ENCODE assay signal across 1 cellular context in genomic region chr9:95875305-95876137, GRCh38.
TF ChIP-seq lines count a peak whose summit lies in the region.

A gene with protein sequence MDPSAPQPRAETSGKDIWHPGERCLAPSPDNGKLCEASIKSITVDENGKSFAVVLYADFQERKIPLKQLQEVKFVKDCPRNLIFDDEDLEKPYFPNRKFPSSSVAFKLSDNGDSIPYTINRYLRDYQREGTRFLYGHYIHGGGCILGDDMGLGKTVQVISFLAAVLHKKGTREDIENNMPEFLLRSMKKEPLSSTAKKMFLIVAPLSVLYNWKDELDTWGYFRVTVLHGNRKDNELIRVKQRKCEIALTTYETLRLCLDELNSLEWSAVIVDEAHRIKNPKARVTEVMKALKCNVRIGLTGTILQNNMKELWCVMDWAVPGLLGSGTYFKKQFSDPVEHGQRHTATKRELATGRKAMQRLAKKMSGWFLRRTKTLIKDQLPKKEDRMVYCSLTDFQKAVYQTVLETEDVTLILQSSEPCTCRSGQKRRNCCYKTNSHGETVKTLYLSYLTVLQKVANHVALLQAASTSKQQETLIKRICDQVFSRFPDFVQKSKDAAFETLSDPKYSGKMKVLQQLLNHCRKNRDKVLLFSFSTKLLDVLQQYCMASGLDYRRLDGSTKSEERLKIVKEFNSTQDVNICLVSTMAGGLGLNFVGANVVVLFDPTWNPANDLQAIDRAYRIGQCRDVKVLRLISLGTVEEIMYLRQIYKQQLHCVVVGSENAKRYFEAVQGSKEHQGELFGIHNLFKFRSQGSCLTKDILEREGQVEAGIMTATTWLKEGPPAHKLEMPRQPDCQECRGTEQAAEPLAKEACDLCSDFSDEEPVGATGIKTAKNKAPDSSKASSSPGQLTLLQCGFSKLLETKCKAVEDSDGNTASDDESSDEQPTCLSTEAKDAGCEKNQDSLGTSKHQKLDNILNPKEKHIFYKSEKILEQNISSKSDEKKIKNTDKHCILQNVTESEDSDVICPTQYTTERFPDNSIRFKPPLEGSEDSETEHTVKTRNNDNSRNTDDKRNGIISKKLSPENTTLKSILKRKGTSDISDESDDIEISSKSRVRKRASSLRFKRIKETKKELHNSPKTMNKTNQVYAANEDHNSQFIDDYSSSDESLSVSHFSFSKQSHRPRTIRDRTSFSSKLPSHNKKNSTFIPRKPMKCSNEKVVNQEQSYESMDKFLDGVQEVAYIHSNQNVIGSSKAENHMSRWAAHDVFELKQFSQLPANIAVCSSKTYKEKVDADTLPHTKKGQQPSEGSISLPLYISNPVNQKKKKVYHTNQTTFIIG (N-terminal part only) (plus strand): TSS chr9:95875691. CDS start chr9:95876039, 348 bp downstream.

TF ChIP-seq in K562, 482 proteins besides CTCF, POLR2A, EP300 and RAD21 (continued from another document and continues in another):
- TF ChIP-seq C11orf30 (IDR thresholded peaks at IDR 0.05; ENCODE audit: low read depth) (peak; percentile 93), SPI1 (IDR thresholded peaks at IDR 0.05; ENCODE audit: borderline replicate concordance, low read depth, low read length) (0 out of 2 replicates have a peak, but pooled peaks have one; percentile 12), CREB5 (CRISPR knock-in tag; IDR thresholded peaks at IDR 0.05) (no peak), UBTF (IDR thresholded peaks at IDR 0.05; ENCODE audit: borderline replicate concordance in 1 of 2, low read depth in 2 of 2, low read length in 2 of 2) (peak; percentile 98 to 99), ATF3 (IDR thresholded peaks at IDR 0.05) (no peak), ATF3 (CRISPR knock-in tag; conservative IDR thresholded peaks at IDR 0.05) (peak; percentile 47; the same call in 1 of the 2 replicates), NRF1 (conservative IDR thresholded peaks at IDR 0.05 in 1 of 2, IDR thresholded peaks at IDR 0.05 in 1 of 2) (peak in 1 of 2 experiments; percentile 44; a peak in 2 of 4 replicates), POU5F1 (IDR thresholded peaks at IDR 0.05; ENCODE audit: borderline replicate concordance, low read depth, low read length, partially characterized antibody) (peak; percentile 45), ETS2 (tag; IDR thresholded peaks at IDR 0.05; ENCODE audit: borderline replicate concordance, poor library complexity, severe bottlenecking) (peak; percentile 62), SAP30 (IDR thresholded peaks at IDR 0.05; ENCODE audit: borderline replicate concordance, insufficient read depth, low read depth, low read length, poor library complexity, severe bottlenecking) (peak; percentile 54), NR0B1 (IDR thresholded peaks at IDR 0.05; ENCODE audit: partially characterized antibody) (no peak), NR2F6 (CRISPR knock-in tag; IDR thresholded peaks at IDR 0.05) (no peak), HCFC1 (IDR thresholded peaks at IDR 0.05; ENCODE audit: low read depth, low read length) (peak; percentile 87), HMGXB4 (CRISPR knock-in tag; IDR thresholded peaks at IDR 0.05) (peak; percentile 84; the same call in 1 of the 2 replicates), ARID3B (CRISPR knock-in tag; IDR thresholded peaks at IDR 0.05; ENCODE audit: borderline replicate concordance) (no peak), L3MBTL2 (IDR thresholded peaks at IDR 0.05) (peak; percentile 81), LCOR (CRISPR knock-in tag; IDR thresholded peaks at IDR 0.05) (peak; percentile 88), NBN (IDR thresholded peaks at IDR 0.05; ENCODE audit: low read depth) (peak; percentile 65; the same call in 1 of the 2 replicates), GATAD2A (IDR thresholded peaks at IDR 0.05) (no peak), ZNF263 (CRISPR knock-in tag; IDR thresholded peaks at IDR 0.05; ENCODE audit: borderline replicate concordance) (peak; percentile 64; the same call in 1 of the 2 replicates), TRIM24 (IDR thresholded peaks at IDR 0.05) (peak in 1 of 2 experiments; percentile 97; a peak in 2 of 4 replicates), NUFIP1 (IDR thresholded peaks at IDR 0.05; ENCODE audit: partially characterized antibody) (no peak), NFE2L1 (tag; IDR thresholded peaks at IDR 0.05; ENCODE audit: borderline replicate concordance, low read depth) (no peak), KDM4B (IDR thresholded peaks at IDR 0.05; ENCODE audit: borderline replicate concordance in 2 of 2, low read depth in 1 of 2) (peak in 1 of 2 experiments; percentile 92; a peak in 1 of 4 replicates), CHD2 (IDR thresholded peaks at IDR 0.05; ENCODE audit: low read depth, low read length) (peak; percentile 99), SAFB (IDR thresholded peaks at IDR 0.05; ENCODE audit: borderline replicate concordance, low read depth, low read length) (no peak), PML (IDR thresholded peaks at IDR 0.05; ENCODE audit: low read length) (peak; percentile 52), SMAD3 (CRISPR knock-in tag; conservative IDR thresholded peaks at IDR 0.05) (0 out of 2 replicates have a peak, but pooled peaks have one; percentile 10), CBX3 (IDR thresholded peaks at IDR 0.05; ENCODE audit: borderline replicate concordance in 1 of 2, low read length in 2 of 2) (peak in 1 of 2 experiments; percentile 78; a peak in 2 of 3 replicates), GATAD2B (IDR thresholded peaks at IDR 0.05; ENCODE audit: borderline replicate concordance) (0 out of 2 replicates have a peak, but pooled peaks have one; percentile 7), SIN3B (IDR thresholded peaks at IDR 0.05; ENCODE audit: low read depth) (peak; percentile 90), ZNF384 (IDR thresholded peaks at IDR 0.05; ENCODE audit: low read depth, low read length) (no peak; the same call in 1 of the 2 replicates), PCBP1 (IDR thresholded peaks at IDR 0.05; ENCODE audit: low read depth, low read length, poor library complexity, severe bottlenecking) (peak; percentile 33), KLF16 (IDR thresholded peaks at IDR 0.05) (0 out of 2 replicates have a peak, but pooled peaks have one; percentile 9), BDP1 (IDR thresholded peaks at IDR 0.05; ENCODE audit: insufficient read depth, insufficient read length) (no peak), ELF4 (CRISPR knock-in tag; IDR thresholded peaks at IDR 0.05) (no peak), GABPA (tag; conservative IDR thresholded peaks at IDR 0.05; ENCODE audit: low read depth) (peak; percentile 100), E2F3 (CRISPR knock-in tag; IDR thresholded peaks at IDR 0.05) (peak; percentile 76), SMARCE1 (IDR thresholded peaks at IDR 0.05) (no peak), GABPB2 (CRISPR knock-in tag; conservative IDR thresholded peaks at IDR 0.05) (no peak), MTA2 (IDR thresholded peaks at IDR 0.05; ENCODE audit: low read depth) (no peak)
- TF ChIP-seq, protein P1, sequence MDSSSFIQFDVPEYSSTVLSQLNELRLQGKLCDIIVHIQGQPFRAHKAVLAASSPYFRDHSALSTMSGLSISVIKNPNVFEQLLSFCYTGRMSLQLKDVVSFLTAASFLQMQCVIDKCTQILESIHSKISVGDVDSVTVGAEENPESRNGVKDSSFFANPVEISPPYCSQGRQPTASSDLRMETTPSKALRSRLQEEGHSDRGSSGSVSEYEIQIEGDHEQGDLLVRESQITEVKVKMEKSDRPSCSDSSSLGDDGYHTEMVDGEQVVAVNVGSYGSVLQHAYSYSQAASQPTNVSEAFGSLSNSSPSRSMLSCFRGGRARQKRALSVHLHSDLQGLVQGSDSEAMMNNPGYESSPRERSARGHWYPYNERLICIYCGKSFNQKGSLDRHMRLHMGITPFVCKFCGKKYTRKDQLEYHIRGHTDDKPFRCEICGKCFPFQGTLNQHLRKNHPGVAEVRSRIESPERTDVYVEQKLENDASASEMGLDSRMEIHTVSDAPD (CRISPR knock-in tag; IDR thresholded peaks at IDR 0.05), result no peak
- TF ChIP-seq, protein P2, sequence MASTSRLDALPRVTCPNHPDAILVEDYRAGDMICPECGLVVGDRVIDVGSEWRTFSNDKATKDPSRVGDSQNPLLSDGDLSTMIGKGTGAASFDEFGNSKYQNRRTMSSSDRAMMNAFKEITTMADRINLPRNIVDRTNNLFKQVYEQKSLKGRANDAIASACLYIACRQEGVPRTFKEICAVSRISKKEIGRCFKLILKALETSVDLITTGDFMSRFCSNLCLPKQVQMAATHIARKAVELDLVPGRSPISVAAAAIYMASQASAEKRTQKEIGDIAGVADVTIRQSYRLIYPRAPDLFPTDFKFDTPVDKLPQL (IDR thresholded peaks at IDR 0.05; ENCODE audit: extremely low read depth, insufficient read length), result no peak
- TF ChIP-seq, protein P3, sequence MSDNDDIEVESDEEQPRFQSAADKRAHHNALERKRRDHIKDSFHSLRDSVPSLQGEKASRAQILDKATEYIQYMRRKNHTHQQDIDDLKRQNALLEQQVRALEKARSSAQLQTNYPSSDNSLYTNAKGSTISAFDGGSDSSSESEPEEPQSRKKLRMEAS (CRISPR knock-in tag; IDR thresholded peaks at IDR 0.05), result peak; percentile 87
- TF ChIP-seq, protein P4, sequence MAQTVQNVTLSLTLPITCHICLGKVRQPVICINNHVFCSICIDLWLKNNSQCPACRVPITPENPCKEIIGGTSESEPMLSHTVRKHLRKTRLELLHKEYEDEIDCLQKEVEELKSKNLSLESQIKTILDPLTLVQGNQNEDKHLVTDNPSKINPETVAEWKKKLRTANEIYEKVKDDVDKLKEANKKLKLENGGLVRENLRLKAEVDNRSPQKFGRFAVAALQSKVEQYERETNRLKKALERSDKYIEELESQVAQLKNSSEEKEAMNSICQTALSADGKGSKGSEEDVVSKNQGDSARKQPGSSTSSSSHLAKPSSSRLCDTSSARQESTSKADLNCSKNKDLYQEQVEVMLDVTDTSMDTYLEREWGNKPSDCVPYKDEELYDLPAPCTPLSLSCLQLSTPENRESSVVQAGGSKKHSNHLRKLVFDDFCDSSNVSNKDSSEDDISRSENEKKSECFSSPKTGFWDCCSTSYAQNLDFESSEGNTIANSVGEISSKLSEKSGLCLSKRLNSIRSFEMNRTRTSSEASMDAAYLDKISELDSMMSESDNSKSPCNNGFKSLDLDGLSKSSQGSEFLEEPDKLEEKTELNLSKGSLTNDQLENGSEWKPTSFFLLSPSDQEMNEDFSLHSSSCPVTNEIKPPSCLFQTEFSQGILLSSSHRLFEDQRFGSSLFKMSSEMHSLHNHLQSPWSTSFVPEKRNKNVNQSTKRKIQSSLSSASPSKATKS (CRISPR knock-in tag; IDR thresholded peaks at IDR 0.05), result no peak
